Comparison of ENCODE assay signal across 22 cellular contexts in genomic region chr5:54098267-54098666, GRCh38.
A peak's percentile ranks its signal among the peaks of the same experiment; 100 is the strongest.
DNase-seq lines count a peak whose midpoint lies in the region; ATAC-seq and TF ChIP-seq lines count a peak whose summit lies in the region.
"Had no signal": no experiment of that assay in that cellular context is flagged by ENCODE, and none has a peak within 500 bp of the region (broad histone marks: within the 10 kb centered on the region; RNA-seq: fewer than 3 reads in every experiment).

No MANE protein-coding gene starts in this region.

- H3K4me1 ChIP-seq in GM23338 (ENCODE audit: insufficient read depth) (peaks cover 10% of the 10 kb centered on the region), neuronal stem cell (ENCODE audit: control insufficient read depth in 2 of 2, insufficient read depth in 1 of 2, low read depth in 1 of 2, low read length in 2 of 2) (peaks cover 6 to 9% of the 10 kb centered on the region in 2 donors), right cardiac atrium (ENCODE audit: control insufficient read depth, insufficient read depth, low read length) (no peaks in the 10 kb centered on the region)

- H3K18ac ChIP-seq in neuronal stem cell (ENCODE audit: low read length) = no peak overlapping the region

- no peak overlapping the region for H2BK15ac ChIP-seq in neuronal stem cell (ENCODE audit: low read length)

- no peaks in the 10 kb centered on the region for H3K9me3 Mint-ChIP-seq in GM23338
- H3K9me3 Mint-ChIP-seq: CD8-positive, alpha-beta T cell; HFFc6 had no signal

- no peak overlapping the region for H2AFZ ChIP-seq in GM23338
- H2AFZ ChIP-seq in neuronal stem cell (ENCODE audit: low read length) = peak overlapping the region; percentile 82

- TF ChIP-seq CTCF in GM23338 (conservative IDR thresholded peaks at IDR 0.05; ENCODE audit: low read depth in 2 of 2) = no peak

- H3K27ac ChIP-seq in GM23338 (ENCODE audit: low read depth) = no peak overlapping the region
- H3K27ac ChIP-seq in neuronal stem cell (replicated peaks; ENCODE audit: low read length) = no peak overlapping the region
- H3K27ac ChIP-seq in right cardiac atrium (ENCODE audit: low read length) = no peak overlapping the region
- H3K27ac ChIP-seq: A549, SJSA1 had no signal

- H3K27me3 ChIP-seq in GM23338 (ENCODE audit: insufficient read depth) (no peaks in the 10 kb centered on the region), neuronal stem cell (ENCODE audit: control insufficient read depth in 3 of 3, insufficient read depth in 3 of 3, low read depth in 1 of 3, low read length in 3 of 3) (no peaks in the 10 kb centered on the region), right cardiac atrium (ENCODE audit: control insufficient read depth, insufficient read depth) (no peaks in the 10 kb centered on the region)
- H3K27me3 ChIP-seq: SJSA1 had no signal

- no peak overlapping the region for H2BK12ac ChIP-seq in neuronal stem cell (ENCODE audit: low read length)

- no peaks in the 10 kb centered on the region for H3K9me2 ChIP-seq in GM23338 (ENCODE audit: insufficient read depth)

- no peak overlapping the region for H3K23ac ChIP-seq in neuronal stem cell (ENCODE audit: low read depth, low read length, poor library complexity)

- H2BK5ac ChIP-seq in neuronal stem cell (ENCODE audit: low read length) = no peak overlapping the region

- H3K36me3 ChIP-seq in GM23338 (ENCODE audit: insufficient read depth) (no peaks in the 10 kb centered on the region), neuronal stem cell (replicated peaks in 1 of 2; ENCODE audit: control insufficient read depth in 2 of 2, insufficient read depth in 2 of 2, low read length in 2 of 2) (no peaks in the 10 kb centered on the region)
- H3K36me3 ChIP-seq: SJSA1 had no signal

- H4K20me1 ChIP-seq in GM23338 (replicated peaks; ENCODE audit: insufficient read depth) = no peaks in the 10 kb centered on the region

- H3K36me3 Mint-ChIP-seq in GM23338 (ENCODE audit: low read depth) = no peaks in the 10 kb centered on the region

- H3K4me3 Mint-ChIP-seq in GM23338 = no peak overlapping the region
- H3K4me3 Mint-ChIP-seq: CD8-positive, alpha-beta T cell; HFFc6 had no signal

- H3K4me3 ChIP-seq in GM23338 (no peak overlapping the region), neuronal stem cell (ENCODE audit: low read length in 2 of 2) (no peak overlapping the region), right cardiac atrium (ENCODE audit: low read length) (no peak overlapping the region)
- H3K4me3 ChIP-seq: A549, SJSA1 had no signal

- H2BK120ac ChIP-seq in neuronal stem cell (ENCODE audit: low read depth, low read length) = no peak overlapping the region

- no peak overlapping the region for H4K8ac ChIP-seq in neuronal stem cell (ENCODE audit: low read depth, low read length)

- H3F3A ChIP-seq in GM23338 (replicated peaks; ENCODE audit: low read depth) = no peaks in the 10 kb centered on the region

- no peaks in the 10 kb centered on the region for H3K79me1 ChIP-seq in neuronal stem cell (ENCODE audit: low read depth, low read length)

- H3K9me3 ChIP-seq in neuronal stem cell (replicated peaks in 1 of 2; ENCODE audit: control insufficient read depth in 2 of 2, insufficient read depth in 1 of 2, low read depth in 1 of 2, low read length in 2 of 2) (no peaks in the 10 kb centered on the region), right cardiac atrium (ENCODE audit: control insufficient read depth, low read length) (no peaks in the 10 kb centered on the region)
- H3K9me3 ChIP-seq: A549, SJSA1 had no signal

- H2AK5ac ChIP-seq in neuronal stem cell (ENCODE audit: low read depth, low read length) = no peak overlapping the region

- no peak overlapping the region for H3K9ac ChIP-seq in neuronal stem cell (ENCODE audit: low read depth, low read length, poor library complexity)

- H3K4me2 ChIP-seq in GM23338 (no peak overlapping the region), neuronal stem cell (ENCODE audit: insufficient read depth, low read length, poor library complexity, severe bottlenecking) (no peak overlapping the region)
- H3K4me2 ChIP-seq: A549 had no signal

- no peaks in the 10 kb centered on the region for H3K79me2 ChIP-seq in GM23338 (replicated peaks; ENCODE audit: insufficient read depth)

- H3K4me1 Mint-ChIP-seq in GM23338 = peaks cover 16% of the 10 kb centered on the region; the same call in 2 of the 3 replicates

- no peak overlapping the region for H3K14ac ChIP-seq in neuronal stem cell (ENCODE audit: low read length)

- WGBS in neuronal stem cell (ENCODE audit: extremely low coverage in 2 of 2, insufficient read length in 2 of 2, insufficient replicate concordance in 1 of 2), 2 donors = no CpG with 5 or more reads among the region's 9 CpGs
- WGBS in right cardiac atrium = 94% methylated on average over 9 of the region's 9 CpGs

- peak overlapping the region; percentile 9; the same call in 1 of the 2 replicates for H3K27ac Mint-ChIP-seq in GM23338
- H3K27ac Mint-ChIP-seq: CD8-positive, alpha-beta T cell; HFFc6 had no signal

- intact Hi-C loops in right cardiac atrium (cut with DNase I) = no loop called here

- H3K27me3 Mint-ChIP-seq in GM23338 (ENCODE audit: insufficient read depth, low read depth, poor library complexity) = no peaks in the 10 kb centered on the region

- ATAC-seq in GM23338 (no peak), GM18867 (IDR thresholded peaks at IDR 0.05; ENCODE audit: unreplicated experiment) (no peak), right cardiac atrium (no peak), HG02763 (IDR thresholded peaks at IDR 0.05; ENCODE audit: unreplicated experiment) (no peak)
- ATAC-seq: A549; CD8-positive, alpha-beta T cell; PC-3 had no signal

- H4K91ac ChIP-seq in neuronal stem cell (ENCODE audit: low read depth, low read length, poor library complexity) = no peak overlapping the region

- H3K4ac ChIP-seq in neuronal stem cell (ENCODE audit: low read length) = no peak overlapping the region

- DNase-seq in GM23338 (ENCODE audit: low spot score) (peak; percentile 15), SHP77 treated with DMSO at 0.1 percent for 48 hours (lab: John Stamatoyannopoulos, UW) (peak; percentile 23), left kidney (ENCODE audit: low read depth, low spot score) (peak; percentile 80), neuronal stem cell (ENCODE audit: low spot score) (peak; percentile 20), right cardiac atrium (no peak), NCI-H2196 treated with DMSO at 0.1 percent for 48 hours (lab: John Stamatoyannopoulos, UW; ENCODE audit: unreplicated experiment) (no peak)
- DNase-seq: CD8-positive, alpha-beta T cell; DMS53; EL; HFFc6; IMR-90; Karpas-422; MM.1S; NCI-H1092 treated with DMSO at 0.1 percent for 48 hours; NCI-H2081 treated with DMSO at 0.1 percent for 48 hours; NCI-H510A; NCI-H82; PC-3 had no signal

TF ChIP-seq in GM23338, 12 proteins besides CTCF, POLR2A, EP300 and RAD21 (continues in another document):
- no peak for TF ChIP-seq ZNF114 (CRISPR knock-in tag; IDR thresholded peaks at IDR 0.05)
- no peak for TF ChIP-seq STAT1 (IDR thresholded peaks at IDR 0.05; ENCODE audit: unreplicated experiment)
- TF ChIP-seq POLR2AphosphoS5 (IDR thresholded peaks at IDR 0.05; ENCODE audit: low read depth) = no peak
- TF ChIP-seq ZNF331 (CRISPR knock-in tag; IDR thresholded peaks at IDR 0.05; ENCODE audit: low read depth) = no peak

Comparison
In these comparisons a context has a peak if more than half of its experiments do, and no peak if none do; other contexts are left out.
1. DNase-seq: peak in GM23338 (single experiment), SHP77 treated with DMSO at 0.1 percent for 48 hours (single experiment), left kidney (single experiment) and neuronal stem cell (single experiment); none in right cardiac atrium (0 of 3) and NCI-H2196 treated with DMSO at 0.1 percent for 48 hours (single experiment).